Comparison of ENCODE assay signal across 9 cellular contexts in the genomic region with DNA sequence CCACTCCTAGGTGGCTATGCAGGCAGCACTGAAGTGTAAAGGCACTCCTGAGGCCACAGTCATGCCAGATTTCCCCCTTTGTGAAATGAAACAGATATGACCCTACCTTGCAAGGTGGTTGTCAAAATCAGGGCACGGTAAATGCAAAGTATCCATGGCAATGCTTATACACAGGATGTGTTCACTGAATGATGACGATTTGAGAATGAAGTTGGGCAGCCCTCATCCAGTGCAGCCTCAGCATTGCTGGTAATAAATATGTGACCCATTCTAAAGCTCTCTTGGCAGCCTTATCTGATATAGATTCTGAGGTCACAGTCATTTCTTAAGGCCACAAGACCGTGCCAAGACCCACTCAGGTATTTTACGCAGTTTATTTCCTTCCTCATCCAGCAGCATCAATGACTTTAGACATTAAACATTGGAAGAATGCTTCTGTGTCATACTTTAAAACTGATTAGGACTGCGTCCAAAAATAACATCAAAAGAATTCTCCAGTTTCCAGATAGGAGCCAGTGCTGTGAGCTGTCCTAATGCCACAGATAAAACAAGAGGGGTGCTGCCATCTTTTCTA.
DNase-seq lines count a peak whose midpoint lies in the region; ATAC-seq, FAIRE-seq and TF ChIP-seq lines count a peak whose summit lies in the region.
"Had no signal": no experiment of that assay in that cellular context is flagged by ENCODE, and none has a peak within 500 bp of the region (broad histone marks: within the 10 kb centered on the region; RNA-seq: fewer than 3 reads in every experiment).

No MANE protein-coding gene starts in this region.

- H3K36me3 ChIP-seq in adipocyte (ENCODE audit: control insufficient read depth, insufficient read depth, low read length, severe bottlenecking): no peaks in the 10 kb centered on the region
- no peaks in the 10 kb centered on the region for H3K36me3 ChIP-seq in heart left ventricle
- no peaks in the 10 kb centered on the region for H3K36me3 ChIP-seq in thoracic aorta

- no peak for TF ChIP-seq CTCF in heart left ventricle (IDR thresholded peaks at IDR 0.05)
- TF ChIP-seq CTCF in thoracic aorta (IDR thresholded peaks at IDR 0.05): no peak
- no peak for TF ChIP-seq CTCF in D721Med (IDR thresholded peaks at IDR 0.05; ENCODE audit: insufficient read depth, missing control alignments)

- DNase-seq in HK-2 (ENCODE audit: unreplicated experiment) (peak; percentile 36), adipocyte (ENCODE audit: low read depth) (peak; percentile 77), heart left ventricle (no peak), thoracic aorta (ENCODE audit: low spot score) (no peak), DMS 273 (lab: John Stamatoyannopoulos, UW; ENCODE audit: unreplicated experiment) (no peak), D721Med (ENCODE audit: insufficient read length, low spot score) (no peak)
- DNase-seq: activated naive CD8-positive, alpha-beta T cell treated with anti-CD3 and anti-CD28 coated beads, Interleukin-2, amount 50 U/mL, for 24 hours; NCI-H1048 had no signal

- intact Hi-C loops in heart left ventricle (cut with DNase I): no loop called here

- H3K9ac ChIP-seq in adipocyte (ENCODE audit: low read length): no peak overlapping the region

- H3K9me3 ChIP-seq in adipocyte (ENCODE audit: control insufficient read depth, low read length) (peaks cover 8% of the 10 kb centered on the region), heart left ventricle (peaks cover 0 to 12% (median 6%) of the 10 kb centered on the region in 12 donors), thoracic aorta (peaks cover 6% of the 10 kb centered on the region)

- H3K4me1 ChIP-seq in adipocyte (ENCODE audit: control insufficient read depth, insufficient read depth, low read length) (peaks cover 14% of the 10 kb centered on the region), heart left ventricle (peaks cover 0 to 17% (median 10%) of the 10 kb centered on the region in 12 donors), thoracic aorta (ENCODE audit: control insufficient read depth in 1 of 2, low read depth in 2 of 2) (no peaks in the 10 kb centered on the region)

- no peak for FAIRE-seq in D721Med (lab: Jason Lieb, UNC)

- no peak overlapping the region for H3K4me3 ChIP-seq in adipocyte (ENCODE audit: low read length)
- H3K4me3 ChIP-seq in heart left ventricle: no peak overlapping the region
- H3K4me3 ChIP-seq in thoracic aorta: no peak overlapping the region

- no peak for TF ChIP-seq POLR2A in heart left ventricle (IDR thresholded peaks at IDR 0.05)

- ATAC-seq in heart left ventricle (peak in 3 of 4 donors; percentile 46 to 85 (median 73)), thoracic aorta (ENCODE audit: insufficient number of reproducible peaks, low FRiP score, low read depth) (peak; percentile 43), GM21381 (IDR thresholded peaks at IDR 0.05; ENCODE audit: unreplicated experiment) (no peak)
- ATAC-seq: activated naive CD8-positive, alpha-beta T cell treated with anti-CD3 and anti-CD28 coated beads, Interleukin-2, amount 50 U/mL, for 24 hours had no signal

- peak overlapping the region in 4 of 12 donors; percentile 6 to 38 (median 26) for H3K27ac ChIP-seq in heart left ventricle
- H3K27ac ChIP-seq in thoracic aorta: no peak overlapping the region

- WGBS in heart left ventricle, 4 donors: 15 to 21% (median 18%) methylated on average over 5 of the region's 5 CpGs

- H3K27me3 ChIP-seq in adipocyte (replicated peaks; ENCODE audit: control insufficient read depth, insufficient read depth, low read length) (no peaks in the 10 kb centered on the region), heart left ventricle (no peaks in the 10 kb centered on the region), thoracic aorta (replicated peaks; ENCODE audit: insufficient read depth) (no peaks in the 10 kb centered on the region)

Comparison
In these comparisons a context has a peak if more than half of its experiments do, and no peak if none do; other contexts are left out.
1. DNase-seq: peak in HK-2 (single experiment) and adipocyte (single experiment); none in heart left ventricle (0 of 5), thoracic aorta (single experiment), DMS 273 (single experiment) and D721Med (single experiment).